1 cellular context compared by ENCODE assay signal in the genomic region with DNA sequence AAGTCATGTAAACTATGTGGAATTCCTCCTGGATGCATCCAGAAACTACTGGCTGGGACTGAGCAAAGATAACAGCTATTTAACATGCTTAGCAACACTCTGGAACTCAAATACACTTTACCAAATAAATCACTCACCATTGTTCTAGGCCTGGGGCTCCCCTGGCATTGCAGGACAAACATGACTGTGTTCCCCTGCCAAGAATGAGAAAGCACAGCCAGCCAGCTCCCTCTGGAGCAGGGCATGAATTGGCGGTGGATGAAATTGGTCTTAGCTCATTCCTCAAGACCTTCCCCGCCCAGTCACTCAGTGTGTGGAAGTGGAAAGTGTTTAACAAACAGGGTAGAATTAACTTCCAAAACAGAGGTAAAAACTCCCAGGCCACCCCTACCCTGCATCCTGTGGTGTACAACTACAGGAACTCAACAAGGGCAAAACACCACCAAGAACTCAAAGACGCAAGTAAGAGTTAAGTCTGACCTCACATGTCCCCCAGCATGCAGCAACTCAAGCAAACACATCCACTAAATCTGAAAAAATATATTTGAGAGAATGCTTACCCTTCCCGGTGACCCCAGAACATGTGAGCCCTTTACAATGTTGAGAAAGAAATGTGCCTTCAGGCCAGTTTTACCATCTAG.
TF ChIP-seq lines count a peak whose summit lies in the region.

No MANE protein-coding gene starts in this region.

TF ChIP-seq in GM23338, 12 proteins besides CTCF, POLR2A, EP300 and RAD21 (continued from another document):
- TF ChIP-seq JUNB (IDR thresholded peaks at IDR 0.05; ENCODE audit: unreplicated experiment) (no peak), REST (IDR thresholded peaks at IDR 0.05; ENCODE audit: unreplicated experiment) (no peak), CREB1 (CRISPR knock-in tag; IDR thresholded peaks at IDR 0.05; ENCODE audit: low read depth) (no peak), NANOG (IDR thresholded peaks at IDR 0.05; ENCODE audit: borderline replicate concordance) (no peak), STAT1 (IDR thresholded peaks at IDR 0.05; ENCODE audit: unreplicated experiment) (no peak)
